ENCODE assay signal across 8 cellular contexts in the genomic region with DNA sequence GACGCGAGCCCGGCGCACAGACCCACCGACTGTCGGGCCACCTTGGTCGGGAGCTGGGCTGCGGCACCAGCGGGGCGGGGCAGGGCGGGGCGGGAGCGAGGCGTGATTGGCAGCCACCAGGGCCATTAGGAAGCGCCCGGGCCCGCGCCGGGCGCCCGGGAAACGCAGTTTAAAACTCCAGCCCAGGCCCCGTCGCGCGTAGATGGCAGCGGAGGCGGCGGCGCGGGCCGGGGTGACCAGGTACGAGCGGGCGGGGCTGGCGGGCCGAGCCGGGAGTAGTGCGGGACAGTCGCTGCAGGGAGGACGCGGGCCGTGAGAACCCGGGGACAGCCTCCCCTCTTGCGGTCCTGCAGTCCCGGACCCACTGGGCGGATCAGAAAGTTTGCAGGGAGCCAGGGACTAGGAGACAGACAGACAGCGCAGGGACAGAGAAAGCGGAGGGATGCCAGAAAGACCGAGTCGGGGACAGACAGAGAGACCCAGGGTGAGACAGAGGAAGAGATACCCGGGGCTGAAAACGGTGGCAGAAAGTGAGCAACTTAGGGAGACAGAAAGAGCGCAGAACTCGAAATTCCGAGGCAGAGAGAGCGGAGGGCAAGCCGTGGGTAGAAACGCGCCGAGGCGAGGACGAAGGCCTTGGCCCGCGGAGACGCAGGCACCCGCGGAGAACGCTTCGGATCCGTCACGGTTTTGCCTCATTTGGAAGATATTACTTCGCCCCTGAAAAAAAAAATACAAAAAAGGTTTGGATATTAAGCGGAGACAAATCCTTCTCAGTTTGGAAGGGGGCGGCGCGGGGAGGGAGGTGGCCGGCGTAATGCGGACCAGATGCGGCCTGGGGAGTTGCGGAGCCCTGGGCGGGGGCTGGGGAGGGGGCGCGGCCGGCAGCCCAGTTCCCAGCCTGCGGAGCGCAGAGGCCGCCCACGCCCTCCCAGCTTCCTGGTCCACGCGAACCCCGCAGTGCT. TPM values are rescaled to one million over a fixed set of nuclear protein-coding genes. Genes with fewer than 3 reads are reported as not detected.
DNase-seq lines count a peak whose midpoint lies in the region; ATAC-seq and TF ChIP-seq lines count a peak whose summit lies in the region.

A gene (plus strand): TSS at position 199 of the 965 bp plus-strand sequence. CDS start 17,175 bp downstream, outside the sequence.

- TF ChIP-seq CTCF in Caco-2 (IDR thresholded peaks at IDR 0.05; ENCODE audit: insufficient read depth in 1 of 2, low read depth in 1 of 2, low read length in 1 of 2, severe bottlenecking in 1 of 2, unreplicated experiment in 1 of 2), result no peak
- TF ChIP-seq CTCF in epithelial cell of proximal tubule (conservative IDR thresholded peaks at IDR 0.05; ENCODE audit: low read depth, low read length), result no peak
- no peak for TF ChIP-seq CTCF in nephron (IDR thresholded peaks at IDR 0.05; ENCODE audit: unreplicated experiment in 3 of 3)

- POLR2A ChIA-PET in Caco-2 (lab: Charles Lee), result interaction anchor here (1.0 kb wide), 1 partner anchor 242 kb away, joined by 4 read pairs; a partner anchor contains a TSS

- ATAC-seq in GM18519 (IDR thresholded peaks at IDR 0.05; ENCODE audit: low FRiP score, unreplicated experiment) (no peak), HG03280 (IDR thresholded peaks at IDR 0.05; ENCODE audit: unreplicated experiment) (no peak), HG03521 (IDR thresholded peaks at IDR 0.05; ENCODE audit: unreplicated experiment) (no peak)

- H3K36me3 ChIP-seq in Caco-2 (ENCODE audit: control insufficient read depth, insufficient read depth, low read length), result no peaks in the 10 kb centered on the region

- CTCF ChIA-PET in Caco-2 (lab: Charles Lee), result no interaction called here

- no peaks in the 10 kb centered on the region for H3K9me3 Mint-ChIP-seq in Caco-2 (ENCODE audit: unreplicated experiment)
- no peaks in the 10 kb centered on the region for H3K9me3 Mint-ChIP-seq in T-helper 2 cell treated with Interferon-gamma antibody and Interleukin-4, amounts not matched to agents 5 μg/mL and 100 μg/mL, for 36 hours
- no peaks in the 10 kb centered on the region for H3K9me3 Mint-ChIP-seq in nephron

- H3K9me3 ChIP-seq in Caco-2, result no peaks in the 10 kb centered on the region

- H3K4me3 ChIP-seq in Caco-2 (ENCODE audit: low read depth, low read length), result peak within 1 kb of the TSS; percentile 46
- peak within 1 kb of the TSS; percentile 35 for H3K4me3 ChIP-seq in epithelial cell of proximal tubule (ENCODE audit: low read depth, low read length)

- H3K4me3 Mint-ChIP-seq in Caco-2 (ENCODE audit: unreplicated experiment), result peak within 1 kb of the TSS; percentile 78
- peak within 1 kb of the TSS; percentile 78 for H3K4me3 Mint-ChIP-seq in T-helper 2 cell treated with Interferon-gamma antibody and Interleukin-4, amounts not matched to agents 5 μg/mL and 100 μg/mL, for 36 hours
- peak within 1 kb of the TSS; percentile 67 to 74 (median 71) for H3K4me3 Mint-ChIP-seq in nephron

- peak within 1 kb of the TSS; percentile 42 for H3K27ac Mint-ChIP-seq in Caco-2 (ENCODE audit: unreplicated experiment)
- H3K27ac Mint-ChIP-seq in T-helper 2 cell treated with Interferon-gamma antibody and Interleukin-4, amounts not matched to agents 5 μg/mL and 100 μg/mL, for 36 hours, result peak within 1 kb of the TSS; percentile 77
- H3K27ac Mint-ChIP-seq in nephron, result peak within 1 kb of the TSS in 1 of 3 experiments; percentile 28

- peaks cover 8% of the 10 kb centered on the region for H3K4me1 Mint-ChIP-seq in Caco-2 (ENCODE audit: low read depth, unreplicated experiment)
- H3K4me1 Mint-ChIP-seq in T-helper 2 cell treated with Interferon-gamma antibody and Interleukin-4, amounts not matched to agents 5 μg/mL and 100 μg/mL, for 36 hours (ENCODE audit: low read depth), result peaks cover 9% of the 10 kb centered on the region
- peaks cover 22% of the 10 kb centered on the region for H3K4me1 Mint-ChIP-seq in nephron

- peaks cover 6% of the 10 kb centered on the region; the same call in 1 of the 2 replicates for H3K4me1 ChIP-seq in Caco-2

- DNase-seq in Caco-2 (peak; percentile 52 to 64), HPDE6-E6E7 (ENCODE audit: extremely low spot score) (peak; percentile 63), epithelial cell of proximal tubule (ENCODE audit: low read depth) (no peak)
- DNase-seq in T-helper 2 cell treated with Interferon-gamma antibody and Interleukin-4, amounts not matched to agents 5 μg/mL and 100 μg/mL, for 36 hours (ENCODE audit: low spot score), result peak; percentile 24

- no TSS peak for BruUV-seq in Caco-2 (replicated peaks; lab: Mats Ljungman, UMichigan)

- peaks cover 18% of the 10 kb centered on the region for H3K27me3 Mint-ChIP-seq in Caco-2 (ENCODE audit: insufficient read depth, unreplicated experiment)
- H3K27me3 Mint-ChIP-seq in T-helper 2 cell treated with Interferon-gamma antibody and Interleukin-4, amounts not matched to agents 5 μg/mL and 100 μg/mL, for 36 hours (ENCODE audit: low read depth), result peaks cover 91% of the 10 kb centered on the region
- peaks cover 97% of the 10 kb centered on the region for H3K27me3 Mint-ChIP-seq in nephron (ENCODE audit: low read depth)

- peaks cover 2% of the 10 kb centered on the region for H3K27me3 ChIP-seq in Caco-2 (replicated peaks; ENCODE audit: control insufficient read depth, insufficient read depth, low read length)

- intact Hi-C loops in Caco-2 (cut with micrococcal nuclease; ENCODE audit: unreplicated experiment), result no loop called here

- H3K36me3 Mint-ChIP-seq in Caco-2 (ENCODE audit: insufficient read depth, unreplicated experiment), result peaks cover 4% of the 10 kb centered on the region
- H3K36me3 Mint-ChIP-seq in T-helper 2 cell treated with Interferon-gamma antibody and Interleukin-4, amounts not matched to agents 5 μg/mL and 100 μg/mL, for 36 hours (ENCODE audit: low read depth), result peaks cover 4% of the 10 kb centered on the region
- H3K36me3 Mint-ChIP-seq in nephron (ENCODE audit: low read depth), result no peaks in the 10 kb centered on the region

RNA-seq across cellular contexts. Expression of the gene that starts here (rescaled TPM):
- 0.16 TPM in 1 of 2 replicates, not detected in the other for total RNA-seq in Caco-2 (2022)
- not detected in 2 replicates for total RNA-seq in epithelial cell of proximal tubule

Comparison
In these comparisons a context has a peak if more than half of its experiments do, and no peak if none do; other contexts are left out.
1. Peak in DNase-seq and H3K4me3 ChIP-seq in Caco-2; RNA of the gene not detected or under 1 TPM.